ENCODE assay signal across 1 cellular context in the genomic region with DNA sequence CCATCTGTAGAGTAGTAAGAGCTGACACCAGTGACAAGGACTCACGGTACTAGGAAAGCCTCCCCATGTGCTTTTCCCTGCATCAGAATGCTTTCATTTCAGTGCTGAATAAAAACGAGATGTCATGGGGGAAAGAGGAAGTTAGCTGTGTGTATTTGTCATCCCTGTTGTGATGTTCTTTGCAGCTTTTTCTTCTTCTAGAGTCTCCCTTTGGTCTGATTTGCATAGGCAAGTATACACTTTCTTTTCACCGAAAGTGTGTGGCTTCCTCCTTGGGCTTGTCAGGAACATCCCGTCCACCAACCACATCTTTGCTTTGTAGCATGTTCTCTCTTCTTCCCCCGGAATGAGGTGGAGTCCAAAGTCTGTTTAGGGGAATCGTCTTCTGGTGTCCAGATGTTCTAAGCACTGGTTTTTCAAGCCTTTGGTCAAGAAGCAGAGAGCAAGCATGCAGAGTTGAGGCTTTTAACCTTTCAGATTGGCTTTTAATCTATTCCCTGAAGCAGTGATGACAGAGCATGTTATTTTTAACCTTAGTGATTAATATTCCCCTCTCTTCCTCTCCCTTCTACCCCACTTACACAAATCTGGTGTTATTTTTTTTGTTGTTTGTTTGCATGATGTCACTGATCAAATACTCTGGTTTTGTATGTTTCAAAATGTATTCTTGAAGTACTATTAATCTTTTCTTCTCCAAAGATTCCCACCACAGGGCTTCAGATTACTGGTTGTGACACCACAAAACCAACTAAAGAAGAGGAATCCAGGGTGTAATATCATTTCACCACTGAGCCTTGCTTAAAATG.
TF ChIP-seq lines count a peak whose summit lies in the region.

No MANE protein-coding gene starts in this region.

TF ChIP-seq in GM12878, 131 proteins besides CTCF, POLR2A, EP300 and RAD21 (continued from another document and continues in another):
- TF ChIP-seq, protein P1, sequence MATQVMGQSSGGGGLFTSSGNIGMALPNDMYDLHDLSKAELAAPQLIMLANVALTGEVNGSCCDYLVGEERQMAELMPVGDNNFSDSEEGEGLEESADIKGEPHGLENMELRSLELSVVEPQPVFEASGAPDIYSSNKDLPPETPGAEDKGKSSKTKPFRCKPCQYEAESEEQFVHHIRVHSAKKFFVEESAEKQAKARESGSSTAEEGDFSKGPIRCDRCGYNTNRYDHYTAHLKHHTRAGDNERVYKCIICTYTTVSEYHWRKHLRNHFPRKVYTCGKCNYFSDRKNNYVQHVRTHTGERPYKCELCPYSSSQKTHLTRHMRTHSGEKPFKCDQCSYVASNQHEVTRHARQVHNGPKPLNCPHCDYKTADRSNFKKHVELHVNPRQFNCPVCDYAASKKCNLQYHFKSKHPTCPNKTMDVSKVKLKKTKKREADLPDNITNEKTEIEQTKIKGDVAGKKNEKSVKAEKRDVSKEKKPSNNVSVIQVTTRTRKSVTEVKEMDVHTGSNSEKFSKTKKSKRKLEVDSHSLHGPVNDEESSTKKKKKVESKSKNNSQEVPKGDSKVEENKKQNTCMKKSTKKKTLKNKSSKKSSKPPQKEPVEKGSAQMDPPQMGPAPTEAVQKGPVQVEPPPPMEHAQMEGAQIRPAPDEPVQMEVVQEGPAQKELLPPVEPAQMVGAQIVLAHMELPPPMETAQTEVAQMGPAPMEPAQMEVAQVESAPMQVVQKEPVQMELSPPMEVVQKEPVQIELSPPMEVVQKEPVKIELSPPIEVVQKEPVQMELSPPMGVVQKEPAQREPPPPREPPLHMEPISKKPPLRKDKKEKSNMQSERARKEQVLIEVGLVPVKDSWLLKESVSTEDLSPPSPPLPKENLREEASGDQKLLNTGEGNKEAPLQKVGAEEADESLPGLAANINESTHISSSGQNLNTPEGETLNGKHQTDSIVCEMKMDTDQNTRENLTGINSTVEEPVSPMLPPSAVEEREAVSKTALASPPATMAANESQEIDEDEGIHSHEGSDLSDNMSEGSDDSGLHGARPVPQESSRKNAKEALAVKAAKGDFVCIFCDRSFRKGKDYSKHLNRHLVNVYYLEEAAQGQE (IDR thresholded peaks at IDR 0.05; ENCODE audit: low read depth, low read length) = no peak; the same call in 1 of the 2 replicates
- peak; percentile 69 to 76; a peak in 2 of 4 replicates for TF ChIP-seq BHLHE40 (IDR thresholded peaks at IDR 0.05; ENCODE audit: borderline replicate concordance in 1 of 2, low read depth in 2 of 2, low read length in 1 of 2)
- TF ChIP-seq NR2C1 (IDR thresholded peaks at IDR 0.05) = no peak
- TF ChIP-seq, protein P2, sequence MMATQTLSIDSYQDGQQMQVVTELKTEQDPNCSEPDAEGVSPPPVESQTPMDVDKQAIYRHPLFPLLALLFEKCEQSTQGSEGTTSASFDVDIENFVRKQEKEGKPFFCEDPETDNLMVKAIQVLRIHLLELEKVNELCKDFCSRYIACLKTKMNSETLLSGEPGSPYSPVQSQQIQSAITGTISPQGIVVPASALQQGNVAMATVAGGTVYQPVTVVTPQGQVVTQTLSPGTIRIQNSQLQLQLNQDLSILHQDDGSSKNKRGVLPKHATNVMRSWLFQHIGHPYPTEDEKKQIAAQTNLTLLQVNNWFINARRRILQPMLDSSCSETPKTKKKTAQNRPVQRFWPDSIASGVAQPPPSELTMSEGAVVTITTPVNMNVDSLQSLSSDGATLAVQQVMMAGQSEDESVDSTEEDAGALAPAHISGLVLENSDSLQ (IDR thresholded peaks at IDR 0.05) = peak; percentile 41; the same call in 1 of the 2 replicates
- TF ChIP-seq CHD1 (IDR thresholded peaks at IDR 0.05; ENCODE audit: low read depth, low read length) = no peak
- peak; percentile 47; the same call in 1 of the 2 replicates for TF ChIP-seq DPF2 (IDR thresholded peaks at IDR 0.05)
- TF ChIP-seq MXI1 (IDR thresholded peaks at IDR 0.05; ENCODE audit: low read depth, low read length) = no peak
- TF ChIP-seq KDM1A (IDR thresholded peaks at IDR 0.05; ENCODE audit: borderline replicate concordance) = no peak
- TF ChIP-seq, protein P3, sequence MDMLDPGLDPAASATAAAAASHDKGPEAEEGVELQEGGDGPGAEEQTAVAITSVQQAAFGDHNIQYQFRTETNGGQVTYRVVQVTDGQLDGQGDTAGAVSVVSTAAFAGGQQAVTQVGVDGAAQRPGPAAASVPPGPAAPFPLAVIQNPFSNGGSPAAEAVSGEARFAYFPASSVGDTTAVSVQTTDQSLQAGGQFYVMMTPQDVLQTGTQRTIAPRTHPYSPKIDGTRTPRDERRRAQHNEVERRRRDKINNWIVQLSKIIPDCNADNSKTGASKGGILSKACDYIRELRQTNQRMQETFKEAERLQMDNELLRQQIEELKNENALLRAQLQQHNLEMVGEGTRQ (IDR thresholded peaks at IDR 0.05; ENCODE audit: borderline replicate concordance, low read depth, low read length) = no peak
- peak; percentile 78 for TF ChIP-seq ATF7 (IDR thresholded peaks at IDR 0.05; ENCODE audit: low read depth)
- TF ChIP-seq STAT3 (IDR thresholded peaks at IDR 0.05; ENCODE audit: low read depth, low read length) = peak; percentile 71; the same call in 1 of the 2 replicates
- no peak for TF ChIP-seq CEBPB (IDR thresholded peaks at IDR 0.05; ENCODE audit: borderline replicate concordance in 1 of 2, low read depth in 2 of 2, low read length in 2 of 2)
- TF ChIP-seq, protein P4, sequence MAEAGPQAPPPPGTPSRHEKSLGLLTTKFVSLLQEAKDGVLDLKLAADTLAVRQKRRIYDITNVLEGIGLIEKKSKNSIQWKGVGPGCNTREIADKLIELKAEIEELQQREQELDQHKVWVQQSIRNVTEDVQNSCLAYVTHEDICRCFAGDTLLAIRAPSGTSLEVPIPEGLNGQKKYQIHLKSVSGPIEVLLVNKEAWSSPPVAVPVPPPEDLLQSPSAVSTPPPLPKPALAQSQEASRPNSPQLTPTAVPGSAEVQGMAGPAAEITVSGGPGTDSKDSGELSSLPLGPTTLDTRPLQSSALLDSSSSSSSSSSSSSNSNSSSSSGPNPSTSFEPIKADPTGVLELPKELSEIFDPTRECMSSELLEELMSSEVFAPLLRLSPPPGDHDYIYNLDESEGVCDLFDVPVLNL (IDR thresholded peaks at IDR 0.05; ENCODE audit: low read depth, low read length) = no peak
- TF ChIP-seq ZNF207 (IDR thresholded peaks at IDR 0.05; ENCODE audit: borderline replicate concordance) = no peak
- TF ChIP-seq SMARCA5 (IDR thresholded peaks at IDR 0.05) = 0 out of 2 replicates have a peak, but pooled peaks have one; percentile 57
- no peak for TF ChIP-seq SMC3 (IDR thresholded peaks at IDR 0.05; ENCODE audit: borderline replicate concordance, low read length)
- no peak for TF ChIP-seq ZNF384 (IDR thresholded peaks at IDR 0.05; ENCODE audit: borderline replicate concordance, low read depth, low read length)
- TF ChIP-seq, protein P5, sequence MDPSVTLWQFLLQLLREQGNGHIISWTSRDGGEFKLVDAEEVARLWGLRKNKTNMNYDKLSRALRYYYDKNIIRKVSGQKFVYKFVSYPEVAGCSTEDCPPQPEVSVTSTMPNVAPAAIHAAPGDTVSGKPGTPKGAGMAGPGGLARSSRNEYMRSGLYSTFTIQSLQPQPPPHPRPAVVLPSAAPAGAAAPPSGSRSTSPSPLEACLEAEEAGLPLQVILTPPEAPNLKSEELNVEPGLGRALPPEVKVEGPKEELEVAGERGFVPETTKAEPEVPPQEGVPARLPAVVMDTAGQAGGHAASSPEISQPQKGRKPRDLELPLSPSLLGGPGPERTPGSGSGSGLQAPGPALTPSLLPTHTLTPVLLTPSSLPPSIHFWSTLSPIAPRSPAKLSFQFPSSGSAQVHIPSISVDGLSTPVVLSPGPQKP (IDR thresholded peaks at IDR 0.05; ENCODE audit: low read depth, low read length) = no peak
- no peak for TF ChIP-seq STAT1 (conservative IDR thresholded peaks at IDR 0.05)
- TF ChIP-seq, protein P6, sequence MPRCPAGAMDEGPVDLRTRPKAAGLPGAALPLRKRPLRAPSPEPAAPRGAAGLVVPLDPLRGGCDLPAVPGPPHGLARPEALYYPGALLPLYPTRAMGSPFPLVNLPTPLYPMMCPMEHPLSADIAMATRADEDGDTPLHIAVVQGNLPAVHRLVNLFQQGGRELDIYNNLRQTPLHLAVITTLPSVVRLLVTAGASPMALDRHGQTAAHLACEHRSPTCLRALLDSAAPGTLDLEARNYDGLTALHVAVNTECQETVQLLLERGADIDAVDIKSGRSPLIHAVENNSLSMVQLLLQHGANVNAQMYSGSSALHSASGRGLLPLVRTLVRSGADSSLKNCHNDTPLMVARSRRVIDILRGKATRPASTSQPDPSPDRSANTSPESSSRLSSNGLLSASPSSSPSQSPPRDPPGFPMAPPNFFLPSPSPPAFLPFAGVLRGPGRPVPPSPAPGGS (IDR thresholded peaks at IDR 0.05; ENCODE audit: borderline replicate concordance, insufficient read depth, low read depth, low read length, poor library complexity, severe bottlenecking) = no peak
- no peak for TF ChIP-seq RCOR1 (conservative IDR thresholded peaks at IDR 0.05; ENCODE audit: low read depth, low read length)
- peak; percentile 83 for TF ChIP-seq TBL1XR1 (IDR thresholded peaks at IDR 0.05; ENCODE audit: low read depth, low read length)
- TF ChIP-seq, protein P7, sequence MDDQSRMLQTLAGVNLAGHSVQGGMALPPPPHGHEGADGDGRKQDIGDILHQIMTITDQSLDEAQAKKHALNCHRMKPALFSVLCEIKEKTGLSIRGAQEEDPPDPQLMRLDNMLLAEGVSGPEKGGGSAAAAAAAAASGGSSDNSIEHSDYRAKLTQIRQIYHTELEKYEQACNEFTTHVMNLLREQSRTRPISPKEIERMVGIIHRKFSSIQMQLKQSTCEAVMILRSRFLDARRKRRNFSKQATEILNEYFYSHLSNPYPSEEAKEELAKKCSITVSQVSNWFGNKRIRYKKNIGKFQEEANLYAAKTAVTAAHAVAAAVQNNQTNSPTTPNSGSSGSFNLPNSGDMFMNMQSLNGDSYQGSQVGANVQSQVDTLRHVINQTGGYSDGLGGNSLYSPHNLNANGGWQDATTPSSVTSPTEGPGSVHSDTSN (IDR thresholded peaks at IDR 0.05; ENCODE audit: insufficient replicate concordance, low read depth, low read length) = no peak
- no peak for TF ChIP-seq RELA (IDR thresholded peaks at IDR 0.05; ENCODE audit: borderline replicate concordance, partially characterized antibody)
- no peak for TF ChIP-seq KLF5 (IDR thresholded peaks at IDR 0.05; ENCODE audit: partially characterized antibody)
- peak; percentile 38; the same call in 1 of the 2 replicates for TF ChIP-seq FOXK2 (IDR thresholded peaks at IDR 0.05)
- TF ChIP-seq IRF4 (IDR thresholded peaks at IDR 0.05; ENCODE audit: low read depth, low read length) = peak; percentile 88
- TF ChIP-seq ESRRA (IDR thresholded peaks at IDR 0.05; ENCODE audit: low read length) = no peak
- no peak for TF ChIP-seq PAX8 (IDR thresholded peaks at IDR 0.05)
- no peak for TF ChIP-seq TCF7 (IDR thresholded peaks at IDR 0.05; ENCODE audit: borderline replicate concordance)
- TF ChIP-seq, protein P8, sequence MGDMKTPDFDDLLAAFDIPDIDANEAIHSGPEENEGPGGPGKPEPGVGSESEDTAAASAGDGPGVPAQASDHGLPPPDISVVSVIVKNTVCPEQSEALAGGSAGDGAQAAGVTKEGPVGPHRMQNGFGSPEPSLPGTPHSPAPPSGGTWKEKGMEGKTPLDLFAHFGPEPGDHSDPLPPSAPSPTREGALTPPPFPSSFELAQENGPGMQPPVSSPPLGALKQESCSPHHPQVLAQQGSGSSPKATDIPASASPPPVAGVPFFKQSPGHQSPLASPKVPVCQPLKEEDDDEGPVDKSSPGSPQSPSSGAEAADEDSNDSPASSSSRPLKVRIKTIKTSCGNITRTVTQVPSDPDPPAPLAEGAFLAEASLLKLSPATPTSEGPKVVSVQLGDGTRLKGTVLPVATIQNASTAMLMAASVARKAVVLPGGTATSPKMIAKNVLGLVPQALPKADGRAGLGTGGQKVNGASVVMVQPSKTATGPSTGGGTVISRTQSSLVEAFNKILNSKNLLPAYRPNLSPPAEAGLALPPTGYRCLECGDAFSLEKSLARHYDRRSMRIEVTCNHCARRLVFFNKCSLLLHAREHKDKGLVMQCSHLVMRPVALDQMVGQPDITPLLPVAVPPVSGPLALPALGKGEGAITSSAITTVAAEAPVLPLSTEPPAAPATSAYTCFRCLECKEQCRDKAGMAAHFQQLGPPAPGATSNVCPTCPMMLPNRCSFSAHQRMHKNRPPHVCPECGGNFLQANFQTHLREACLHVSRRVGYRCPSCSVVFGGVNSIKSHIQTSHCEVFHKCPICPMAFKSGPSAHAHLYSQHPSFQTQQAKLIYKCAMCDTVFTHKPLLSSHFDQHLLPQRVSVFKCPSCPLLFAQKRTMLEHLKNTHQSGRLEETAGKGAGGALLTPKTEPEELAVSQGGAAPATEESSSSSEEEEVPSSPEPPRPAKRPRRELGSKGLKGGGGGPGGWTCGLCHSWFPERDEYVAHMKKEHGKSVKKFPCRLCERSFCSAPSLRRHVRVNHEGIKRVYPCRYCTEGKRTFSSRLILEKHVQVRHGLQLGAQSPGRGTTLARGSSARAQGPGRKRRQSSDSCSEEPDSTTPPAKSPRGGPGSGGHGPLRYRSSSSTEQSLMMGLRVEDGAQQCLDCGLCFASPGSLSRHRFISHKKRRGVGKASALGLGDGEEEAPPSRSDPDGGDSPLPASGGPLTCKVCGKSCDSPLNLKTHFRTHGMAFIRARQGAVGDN (IDR thresholded peaks at IDR 0.05) = 0 out of 2 replicates have a peak, but pooled peaks have one; percentile 43
- no peak for TF ChIP-seq ZNF217 (IDR thresholded peaks at IDR 0.05)
- TF ChIP-seq, protein P9, sequence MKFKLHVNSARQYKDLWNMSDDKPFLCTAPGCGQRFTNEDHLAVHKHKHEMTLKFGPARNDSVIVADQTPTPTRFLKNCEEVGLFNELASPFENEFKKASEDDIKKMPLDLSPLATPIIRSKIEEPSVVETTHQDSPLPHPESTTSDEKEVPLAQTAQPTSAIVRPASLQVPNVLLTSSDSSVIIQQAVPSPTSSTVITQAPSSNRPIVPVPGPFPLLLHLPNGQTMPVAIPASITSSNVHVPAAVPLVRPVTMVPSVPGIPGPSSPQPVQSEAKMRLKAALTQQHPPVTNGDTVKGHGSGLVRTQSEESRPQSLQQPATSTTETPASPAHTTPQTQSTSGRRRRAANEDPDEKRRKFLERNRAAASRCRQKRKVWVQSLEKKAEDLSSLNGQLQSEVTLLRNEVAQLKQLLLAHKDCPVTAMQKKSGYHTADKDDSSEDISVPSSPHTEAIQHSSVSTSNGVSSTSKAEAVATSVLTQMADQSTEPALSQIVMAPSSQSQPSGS (IDR thresholded peaks at IDR 0.05; ENCODE audit: low read length) = peak; percentile 61
- no peak for TF ChIP-seq ZNF24 (IDR thresholded peaks at IDR 0.05)
